8 cellular contexts compared by ENCODE assay signal in the genomic region with DNA sequence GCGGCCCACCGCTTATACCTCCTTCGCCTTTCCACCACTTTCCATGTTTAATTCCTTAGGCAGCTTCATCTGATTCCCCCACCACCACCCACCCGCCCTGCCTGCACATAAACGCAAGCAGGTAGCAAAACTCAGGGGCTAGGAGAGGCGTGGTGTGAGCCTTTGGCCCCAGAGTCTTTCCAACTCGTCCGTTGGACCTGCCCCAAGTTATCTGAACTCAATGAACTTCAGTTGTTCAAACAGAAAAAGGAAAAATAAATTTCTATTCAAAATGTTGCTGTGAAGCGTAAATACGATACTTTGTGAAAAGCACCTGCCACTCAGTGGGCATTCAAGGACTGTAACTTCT. TPM values are rescaled to one million over a fixed set of nuclear protein-coding genes. Genes with fewer than 3 reads are reported as not detected.
DNase-seq lines count a peak whose midpoint lies in the region; ATAC-seq and TF ChIP-seq lines count a peak whose summit lies in the region.

No MANE protein-coding gene starts in this region.

- peaks cover 9% of the 10 kb centered on the region in 2 donors for H3K27me3 Mint-ChIP-seq in T-cell

- peak overlapping the region; percentile 80 to 88 (median 85) for H3K4me3 Mint-ChIP-seq in T-cell

- POLR2A ChIA-PET in T-cell (lab: Charles Lee), result no interaction called here

- TF ChIP-seq POLR2A in sigmoid colon (IDR thresholded peaks at IDR 0.05), result no peak

- no peak for TF ChIP-seq EP300 in sigmoid colon (IDR thresholded peaks at IDR 0.05)

- H3K4me3 ChIP-seq in foreskin fibroblast (ENCODE audit: low read depth in 1 of 2, low read length in 2 of 2) (peak overlapping the region; percentile 52 to 75), sigmoid colon (peak overlapping the region in 3 of 4 donors; percentile 73 to 94 (median 83))

- no peaks in the 10 kb centered on the region for H3K36me3 ChIP-seq in sigmoid colon

- DNase-seq in GM19240 (ENCODE audit: insufficient read length, low spot score), result peak; percentile 11
- DNase-seq in T-cell, result no peak
- no peak for DNase-seq in foreskin fibroblast
- DNase-seq in sigmoid colon, result no peak
- no peak for DNase-seq in NCI-H1694 (lab: John Stamatoyannopoulos, UW)
- DNase-seq in sciatic nerve (ENCODE audit: low spot score), result no peak

- peak overlapping the region; percentile 83 to 95 (median 92) for H3K27ac ChIP-seq in sigmoid colon

- WGBS in sigmoid colon, 2 donors, result 6 to 20% methylated on average over 10 of the region's 10 CpGs

- no peaks in the 10 kb centered on the region for H3K9me3 ChIP-seq in sigmoid colon

- peaks cover 0 to 36% (median 28%) of the 10 kb centered on the region in 4 donors for H3K4me1 ChIP-seq in sigmoid colon

- no peaks in the 10 kb centered on the region for H3K27me3 ChIP-seq in sigmoid colon

- ATAC-seq in T-cell (replicated peaks in 1 of 4) (no peak), HG02973 (IDR thresholded peaks at IDR 0.05; ENCODE audit: unreplicated experiment) (no peak), HG03520 (IDR thresholded peaks at IDR 0.05; ENCODE audit: unreplicated experiment) (no peak), sciatic nerve (no peak)

- CTCF ChIA-PET in T-cell (lab: Charles Lee), result interaction anchor here in 1 of 2 donors (0.6 kb wide), 1 partner anchor 236 kb away, joined by 6 read pairs; no protein-coding TSS in a partner anchor

- H3K9me3 Mint-ChIP-seq in T-cell, result no peaks in the 10 kb centered on the region

- peak overlapping the region in 1 of 2 donors; percentile 96 for H3K27ac Mint-ChIP-seq in T-cell

- TF ChIP-seq CTCF in foreskin fibroblast (IDR thresholded peaks at IDR 0.05; ENCODE audit: low read depth, low read length) (no peak), sigmoid colon (IDR thresholded peaks at IDR 0.05) (no peak)

- peaks cover 6 to 18% (median 7%) of the 10 kb centered on the region in 3 donors for H3K4me1 Mint-ChIP-seq in T-cell

- intact Hi-C loops in sigmoid colon (cut with DNase I) (loop anchor here (1.0 to 5.0 kb wide), 8 partner anchors 37 to 204 kb away; partner anchors contain the start of genes FOXRED1 and SRPRA), sciatic nerve (cut with DNase I) (no loop called here)

- H3K36me3 Mint-ChIP-seq in T-cell, result no peaks in the 10 kb centered on the region

RNA-seq across cellular contexts. Expression of gene CDON, which starts 0.8 kb away (rescaled TPM):
- 1 to 10 TPM; 1.7 to 5.0 (median 2.7) TPM for total RNA-seq in T-cell
- total RNA-seq in sigmoid colon, result 10 to 100 TPM; 48.9 to 88.1 (median 66.3) TPM
- polyA plus RNA-seq in sigmoid colon, result 1 to 10 TPM in 1 of 3 donors, under 1 TPM in 2; under 0.01 to 3.4 (median 0.60) TPM
- 29.4 TPM for total RNA-seq in sciatic nerve
